In genomic region chr1:33257388-33257758, GRCh38 we compare ENCODE assay signal across 1 cellular context.
TF ChIP-seq lines count a peak whose summit lies in the region.

No MANE protein-coding gene starts in this region.

TF ChIP-seq in WTC11, 78 proteins besides CTCF, POLR2A, EP300 and RAD21 (continued from another document):
- TF ChIP-seq, protein P1, sequence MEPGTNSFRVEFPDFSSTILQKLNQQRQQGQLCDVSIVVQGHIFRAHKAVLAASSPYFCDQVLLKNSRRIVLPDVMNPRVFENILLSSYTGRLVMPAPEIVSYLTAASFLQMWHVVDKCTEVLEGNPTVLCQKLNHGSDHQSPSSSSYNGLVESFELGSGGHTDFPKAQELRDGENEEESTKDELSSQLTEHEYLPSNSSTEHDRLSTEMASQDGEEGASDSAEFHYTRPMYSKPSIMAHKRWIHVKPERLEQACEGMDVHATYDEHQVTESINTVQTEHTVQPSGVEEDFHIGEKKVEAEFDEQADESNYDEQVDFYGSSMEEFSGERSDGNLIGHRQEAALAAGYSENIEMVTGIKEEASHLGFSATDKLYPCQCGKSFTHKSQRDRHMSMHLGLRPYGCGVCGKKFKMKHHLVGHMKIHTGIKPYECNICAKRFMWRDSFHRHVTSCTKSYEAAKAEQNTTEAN (CRISPR knock-in tag; IDR thresholded peaks at IDR 0.05), result no peak
- TF ChIP-seq, protein P2, sequence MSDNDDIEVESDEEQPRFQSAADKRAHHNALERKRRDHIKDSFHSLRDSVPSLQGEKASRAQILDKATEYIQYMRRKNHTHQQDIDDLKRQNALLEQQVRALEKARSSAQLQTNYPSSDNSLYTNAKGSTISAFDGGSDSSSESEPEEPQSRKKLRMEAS (CRISPR knock-in tag; IDR thresholded peaks at IDR 0.05), result no peak
- TF ChIP-seq EMX1 (CRISPR knock-in tag; IDR thresholded peaks at IDR 0.05) (no peak), JUN (CRISPR knock-in tag; IDR thresholded peaks at IDR 0.05) (no peak), FOXJ3 (CRISPR knock-in tag; IDR thresholded peaks at IDR 0.05; ENCODE audit: borderline replicate concordance) (no peak), TEAD4 (CRISPR knock-in tag; IDR thresholded peaks at IDR 0.05) (no peak), ZSCAN18 (CRISPR knock-in tag; IDR thresholded peaks at IDR 0.05) (no peak), ZNF416 (CRISPR knock-in tag; IDR thresholded peaks at IDR 0.05) (no peak), RORB (CRISPR knock-in tag; IDR thresholded peaks at IDR 0.05) (no peak), ZNF263 (CRISPR knock-in tag; IDR thresholded peaks at IDR 0.05; ENCODE audit: low read depth) (no peak), ZNF671 (CRISPR knock-in tag; IDR thresholded peaks at IDR 0.05) (no peak), TCF7 (CRISPR knock-in tag; IDR thresholded peaks at IDR 0.05; ENCODE audit: low read depth) (no peak), GTF2I (CRISPR knock-in tag; conservative IDR thresholded peaks at IDR 0.05) (no peak), NR3C1 (CRISPR knock-in tag; conservative IDR thresholded peaks at IDR 0.05; ENCODE audit: low read depth) (no peak)
- TF ChIP-seq, protein P3, sequence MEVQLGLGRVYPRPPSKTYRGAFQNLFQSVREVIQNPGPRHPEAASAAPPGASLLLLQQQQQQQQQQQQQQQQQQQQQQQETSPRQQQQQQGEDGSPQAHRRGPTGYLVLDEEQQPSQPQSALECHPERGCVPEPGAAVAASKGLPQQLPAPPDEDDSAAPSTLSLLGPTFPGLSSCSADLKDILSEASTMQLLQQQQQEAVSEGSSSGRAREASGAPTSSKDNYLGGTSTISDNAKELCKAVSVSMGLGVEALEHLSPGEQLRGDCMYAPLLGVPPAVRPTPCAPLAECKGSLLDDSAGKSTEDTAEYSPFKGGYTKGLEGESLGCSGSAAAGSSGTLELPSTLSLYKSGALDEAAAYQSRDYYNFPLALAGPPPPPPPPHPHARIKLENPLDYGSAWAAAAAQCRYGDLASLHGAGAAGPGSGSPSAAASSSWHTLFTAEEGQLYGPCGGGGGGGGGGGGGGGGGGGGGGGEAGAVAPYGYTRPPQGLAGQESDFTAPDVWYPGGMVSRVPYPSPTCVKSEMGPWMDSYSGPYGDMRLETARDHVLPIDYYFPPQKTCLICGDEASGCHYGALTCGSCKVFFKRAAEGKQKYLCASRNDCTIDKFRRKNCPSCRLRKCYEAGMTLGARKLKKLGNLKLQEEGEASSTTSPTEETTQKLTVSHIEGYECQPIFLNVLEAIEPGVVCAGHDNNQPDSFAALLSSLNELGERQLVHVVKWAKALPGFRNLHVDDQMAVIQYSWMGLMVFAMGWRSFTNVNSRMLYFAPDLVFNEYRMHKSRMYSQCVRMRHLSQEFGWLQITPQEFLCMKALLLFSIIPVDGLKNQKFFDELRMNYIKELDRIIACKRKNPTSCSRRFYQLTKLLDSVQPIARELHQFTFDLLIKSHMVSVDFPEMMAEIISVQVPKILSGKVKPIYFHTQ (CRISPR knock-in tag; IDR thresholded peaks at IDR 0.05), result no peak
- TF ChIP-seq, protein P4, sequence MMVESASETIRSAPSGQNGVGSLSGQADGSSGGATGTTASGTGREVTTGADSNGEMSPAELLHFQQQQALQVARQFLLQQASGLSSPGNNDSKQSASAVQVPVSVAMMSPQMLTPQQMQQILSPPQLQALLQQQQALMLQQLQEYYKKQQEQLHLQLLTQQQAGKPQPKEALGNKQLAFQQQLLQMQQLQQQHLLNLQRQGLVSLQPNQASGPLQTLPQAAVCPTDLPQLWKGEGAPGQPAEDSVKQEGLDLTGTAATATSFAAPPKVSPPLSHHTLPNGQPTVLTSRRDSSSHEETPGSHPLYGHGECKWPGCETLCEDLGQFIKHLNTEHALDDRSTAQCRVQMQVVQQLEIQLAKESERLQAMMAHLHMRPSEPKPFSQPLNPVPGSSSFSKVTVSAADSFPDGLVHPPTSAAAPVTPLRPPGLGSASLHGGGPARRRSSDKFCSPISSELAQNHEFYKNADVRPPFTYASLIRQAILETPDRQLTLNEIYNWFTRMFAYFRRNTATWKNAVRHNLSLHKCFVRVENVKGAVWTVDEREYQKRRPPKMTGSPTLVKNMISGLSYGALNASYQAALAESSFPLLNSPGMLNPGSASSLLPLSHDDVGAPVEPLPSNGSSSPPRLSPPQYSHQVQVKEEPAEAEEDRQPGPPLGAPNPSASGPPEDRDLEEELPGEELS (CRISPR knock-in tag; IDR thresholded peaks at IDR 0.05), result no peak
